Comparison of ENCODE assay signal across 9 cellular contexts in the genomic region with DNA sequence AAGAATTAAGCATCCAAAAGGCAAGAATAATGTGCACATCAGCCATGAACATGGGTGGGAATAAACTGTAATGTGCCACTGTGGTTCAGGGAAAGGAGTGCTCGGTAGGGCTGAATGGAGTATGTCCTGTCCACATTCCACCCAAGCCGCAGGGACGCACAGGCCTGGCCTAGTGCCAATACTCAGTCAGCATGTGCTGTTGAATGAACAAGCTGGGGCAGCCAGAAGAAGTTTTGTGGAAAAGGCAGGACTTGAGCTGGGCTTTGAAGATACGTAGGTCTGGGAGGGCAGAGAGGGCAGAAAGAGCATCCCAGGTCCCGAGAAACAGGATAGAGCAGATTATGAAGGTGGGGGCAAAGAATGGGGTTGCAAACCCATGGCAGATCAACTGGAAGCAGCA.
DNase-seq lines count a peak whose midpoint lies in the region; ATAC-seq and TF ChIP-seq lines count a peak whose summit lies in the region.
"Had no signal": no experiment of that assay in that cellular context is flagged by ENCODE, and none has a peak within 500 bp of the region (broad histone marks: within the 10 kb centered on the region; RNA-seq: fewer than 3 reads in every experiment).

No MANE protein-coding gene starts in this region.

- no peak overlapping the region for H3K4me3 Mint-ChIP-seq in mesothelial cell of epicardium
- no peak overlapping the region for H3K4me3 Mint-ChIP-seq in stimulated activated memory B cell treated with anti-CD40 and anti-IgM and Interleukin-4, amounts not matched to agents 10 μg/mL and 1 μg/mL and 100 μg/mL, for 72 hours
- H3K4me3 Mint-ChIP-seq: CD8-positive, alpha-beta T cell had no signal

- TF ChIP-seq CTCF in AG10803 (conservative IDR thresholded peaks at IDR 0.05; ENCODE audit: low read length) (no peak), mesothelial cell of epicardium (IDR thresholded peaks at IDR 0.05; ENCODE audit: unreplicated experiment) (no peak)

- H3K4me1 Mint-ChIP-seq in mesothelial cell of epicardium = peaks cover 56% of the 10 kb centered on the region
- no peaks in the 10 kb centered on the region for H3K4me1 Mint-ChIP-seq in stimulated activated memory B cell treated with anti-CD40 and anti-IgM and Interleukin-4, amounts not matched to agents 10 μg/mL and 1 μg/mL and 100 μg/mL, for 72 hours

- DNase-seq in AG10803 (ENCODE audit: low read depth) (peak; percentile 87), NCI-H345 treated with DMSO at 0.1 percent for 48 hours (lab: John Stamatoyannopoulos, UW; ENCODE audit: unreplicated experiment) (peak; percentile 21), dermis microvascular lymphatic vessel endothelial cell (ENCODE audit: low read depth in 2 of 2) (peak; percentile 65 to 81), mesothelial cell of epicardium (ENCODE audit: low spot score in 2 of 2, unreplicated experiment in 2 of 2) (peak; percentile 69 to 82), NOMO-1 treated with DMSO at 0.1 percent for 48 hours (lab: John Stamatoyannopoulos, UW; ENCODE audit: unreplicated experiment) (no peak), HPDE6-E6E7 (ENCODE audit: extremely low spot score) (no peak)
- DNase-seq: CD8-positive, alpha-beta T cell had no signal

- H3K4me3 ChIP-seq in AG10803 (ENCODE audit: low read length) = no peak overlapping the region

- ATAC-seq in stimulated activated memory B cell treated with anti-CD40 and anti-IgM and Interleukin-4, amounts not matched to agents 10 μg/mL and 1 μg/mL and 100 μg/mL, for 72 hours = no peak
- ATAC-seq in HG03095 (IDR thresholded peaks at IDR 0.05; ENCODE audit: unreplicated experiment) = no peak
- ATAC-seq: CD8-positive, alpha-beta T cell had no signal

- peaks cover 4% of the 10 kb centered on the region for H3K9me3 Mint-ChIP-seq in mesothelial cell of epicardium
- H3K9me3 Mint-ChIP-seq in stimulated activated memory B cell treated with anti-CD40 and anti-IgM and Interleukin-4, amounts not matched to agents 10 μg/mL and 1 μg/mL and 100 μg/mL, for 72 hours = no peaks in the 10 kb centered on the region
- H3K9me3 Mint-ChIP-seq: CD8-positive, alpha-beta T cell had no signal

- H3K27me3 Mint-ChIP-seq in mesothelial cell of epicardium (ENCODE audit: low read depth) = peaks cover 5% of the 10 kb centered on the region
- no peaks in the 10 kb centered on the region for H3K27me3 Mint-ChIP-seq in stimulated activated memory B cell treated with anti-CD40 and anti-IgM and Interleukin-4, amounts not matched to agents 10 μg/mL and 1 μg/mL and 100 μg/mL, for 72 hours

- H3K27ac Mint-ChIP-seq in mesothelial cell of epicardium = peak overlapping the region; percentile 23
- H3K27ac Mint-ChIP-seq in stimulated activated memory B cell treated with anti-CD40 and anti-IgM and Interleukin-4, amounts not matched to agents 10 μg/mL and 1 μg/mL and 100 μg/mL, for 72 hours = no peak overlapping the region
- H3K27ac Mint-ChIP-seq: CD8-positive, alpha-beta T cell had no signal

- peaks cover 3% of the 10 kb centered on the region for H3K36me3 Mint-ChIP-seq in mesothelial cell of epicardium
- H3K36me3 Mint-ChIP-seq in stimulated activated memory B cell treated with anti-CD40 and anti-IgM and Interleukin-4, amounts not matched to agents 10 μg/mL and 1 μg/mL and 100 μg/mL, for 72 hours = peaks cover 13% of the 10 kb centered on the region
- H3K36me3 Mint-ChIP-seq: CD8-positive, alpha-beta T cell had no signal

Comparison
In these comparisons a context has a peak if more than half of its experiments do, and no peak if none do; other contexts are left out.
1. DNase-seq: peak in AG10803 (single experiment), NCI-H345 treated with DMSO at 0.1 percent for 48 hours (single experiment), dermis microvascular lymphatic vessel endothelial cell (2 of 2) and mesothelial cell of epicardium (2 of 2); none in NOMO-1 treated with DMSO at 0.1 percent for 48 hours (single experiment) and HPDE6-E6E7 (single experiment).